In genomic region chrX:11530621-11531020, GRCh38 we compare ENCODE assay signal across 22 cellular contexts.
DNase-seq lines count a peak whose midpoint lies in the region; ATAC-seq and TF ChIP-seq lines count a peak whose summit lies in the region.
"Had no signal": no experiment of that assay in that cellular context is flagged by ENCODE, and none has a peak within 500 bp of the region (broad histone marks: within the 10 kb centered on the region; RNA-seq: fewer than 3 reads in every experiment).

No MANE protein-coding gene starts in this region.

- no peak for TF ChIP-seq POLR2A in gastrocnemius medialis (IDR thresholded peaks at IDR 0.05)

- H3K79me2 ChIP-seq in ACC112 (ENCODE audit: control insufficient read depth, insufficient read depth, low read length, unreplicated experiment) = no peaks in the 10 kb centered on the region

- H3K9me3 ChIP-seq in right cardiac atrium (ENCODE audit: control insufficient read depth, low read length) (no peaks in the 10 kb centered on the region), gastrocnemius medialis (no peaks in the 10 kb centered on the region)
- H3K9me3 ChIP-seq: A549, BLaER1, esophagus muscularis mucosa, Peyer's patch, prostate gland had no signal

- no peak overlapping the region for H2AFZ ChIP-seq in ACC112 (ENCODE audit: low read length, unreplicated experiment)

- H3K27me3 ChIP-seq in ACC112 (ENCODE audit: insufficient read depth, low read length) (no peaks in the 10 kb centered on the region), right cardiac atrium (ENCODE audit: control insufficient read depth, insufficient read depth) (no peaks in the 10 kb centered on the region), gastrocnemius medialis (no peaks in the 10 kb centered on the region)
- H3K27me3 ChIP-seq: esophagus muscularis mucosa, Peyer's patch had no signal

- H3K4me1 ChIP-seq in ACC112 (ENCODE audit: control insufficient read depth, insufficient read depth, low read length, unreplicated experiment) = peaks cover 17% of the 10 kb centered on the region
- no peaks in the 10 kb centered on the region for H3K4me1 ChIP-seq in right cardiac atrium (ENCODE audit: control insufficient read depth, insufficient read depth, low read length)
- H3K4me1 ChIP-seq in gastrocnemius medialis = no peaks in the 10 kb centered on the region
- H3K4me1 ChIP-seq: A549, BLaER1, Peyer's patch, prostate gland had no signal

- TF ChIP-seq CTCF in cardiac fibroblast (IDR thresholded peaks at IDR 0.05; ENCODE audit: low read depth, low read length) = no peak
- no peak for TF ChIP-seq CTCF in gastrocnemius medialis (IDR thresholded peaks at IDR 0.05 in 4 of 5, conservative IDR thresholded peaks at IDR 0.05 in 1 of 5)

- ATAC-seq in right cardiac atrium (peak; percentile 42 to 43), gastrocnemius medialis (no peak), HG02870 (IDR thresholded peaks at IDR 0.05; ENCODE audit: unreplicated experiment) (no peak)
- ATAC-seq: A549 had no signal

- no peaks in the 10 kb centered on the region for H3K36me3 ChIP-seq in ACC112 (ENCODE audit: insufficient read depth, low read length)
- H3K36me3 ChIP-seq in gastrocnemius medialis = no peaks in the 10 kb centered on the region
- H3K36me3 ChIP-seq: BLaER1, esophagus muscularis mucosa, Peyer's patch, prostate gland had no signal

- WGBS in right cardiac atrium = 63% methylated on average over 3 of the region's 3 CpGs

- H3K4me3 ChIP-seq in ACC112 (ENCODE audit: low read depth, low read length) (no peak overlapping the region), cardiac fibroblast (replicated peaks in 1 of 2; ENCODE audit: low read depth in 2 of 2, low read length in 2 of 2) (no peak overlapping the region), right cardiac atrium (ENCODE audit: low read length) (no peak overlapping the region), gastrocnemius medialis (no peak overlapping the region)
- H3K4me3 ChIP-seq: A549, BLaER1, coronary artery, esophagus muscularis mucosa, Peyer's patch, prostate gland, skin epidermis had no signal

- in situ Hi-C loops in gastrocnemius medialis (cut with MboI; ENCODE audit: low sequenced_read_pairs in 4 of 4) = loop anchor here (5.0 to 25.0 kb wide), 6 partner anchors 192 to 383 kb away; partner anchors contain the start of gene MSL3 (in 1 of the 4)

- H3K27ac ChIP-seq in ACC112 (ENCODE audit: low read depth, low read length) (peak overlapping the region; percentile 33; the same call in 1 of the 2 replicates), right cardiac atrium (ENCODE audit: low read length) (no peak overlapping the region), gastrocnemius medialis (no peak overlapping the region)
- H3K27ac ChIP-seq: A549, BLaER1, esophagus muscularis mucosa, Peyer's patch, prostate gland, skin epidermis had no signal

- intact Hi-C loops in right cardiac atrium (cut with DNase I) = loop anchor here in 3 of 4 donors (5.0 to 10.0 kb wide), 6 partner anchors 192 to 388 kb away; no protein-coding TSS in a partner anchor
- intact Hi-C loops in gastrocnemius medialis (cut with DNase I; ENCODE audit: low total_unique reads) = loop anchor here (1.0 to 5.0 kb wide), 3 partner anchors 117 to 386 kb away; no protein-coding TSS in a partner anchor

- DNase-seq in HCEC 1CT (peak; percentile 16), cardiac fibroblast (ENCODE audit: low read depth in 2 of 2) (peak; percentile 33 to 37), right cardiac atrium (no peak), gastrocnemius medialis (no peak), NCI-H774 (lab: John Stamatoyannopoulos, UW) (no peak)
- DNase-seq in activated naive CD4-positive, alpha-beta T cell treated with Interleukin-2 at 50 U/mL for 16 hours = no peak
- DNase-seq: activated CD8-positive, alpha-beta memory T cell treated with anti-CD3 and anti-CD28 coated beads for 24 hours; activated T-cell treated with anti-CD3 and anti-CD28 coated beads, Interleukin-2, amount 50 U/mL, for 1 hour; DMS79 treated with DMSO at 0.1 percent for 48 hours; glutamatergic neuron; NCI-H1694 treated with DMSO at 0.1 percent for 48 hours; NCI-H2171; NCI-H510A treated with DMSO at 0.1 percent for 48 hours; Peyer's patch had no signal

Comparison
In these comparisons a context has a peak if more than half of its experiments do, and no peak if none do; other contexts are left out.
1. DNase-seq: peak in HCEC 1CT (single experiment) and cardiac fibroblast (2 of 2); none in right cardiac atrium (0 of 3), gastrocnemius medialis (0 of 2), NCI-H774 (single experiment) and activated naive CD4-positive, alpha-beta T cell treated with Interleukin-2 at 50 U/mL for 16 hours (single experiment).
2. ATAC-seq: peak in right cardiac atrium (2 of 2); none in gastrocnemius medialis (0 of 2) and HG02870 (single experiment).